In genomic region chr1:172609528-172609927, GRCh38 we compare ENCODE assay signal across 9 cellular contexts. TPM values are rescaled to one million over a fixed set of nuclear protein-coding genes. Genes with fewer than 3 reads are reported as not detected.
DNase-seq lines count a peak whose midpoint lies in the region; ATAC-seq and TF ChIP-seq lines count a peak whose summit lies in the region.
"Had no signal": no experiment of that assay in that cellular context is flagged by ENCODE, and none has a peak within 500 bp of the region (broad histone marks: within the 10 kb centered on the region; RNA-seq: fewer than 3 reads in every experiment).

No MANE protein-coding gene starts in this region.

- H3K36me3 ChIP-seq in heart right ventricle (peaks cover 0 to 54% (median 11%) of the 10 kb centered on the region in 9 donors), RWPE2 (ENCODE audit: low read depth) (peaks cover 43% of the 10 kb centered on the region)

- H3K27ac Mint-ChIP-seq in activated CD4-positive, alpha-beta T cell treated with anti-CD3 and anti-CD28 coated beads, Interleukin-2, amount 10 ng/mL, durations not matched to agents 7 days and 5 days: no peak overlapping the region

- no peaks in the 10 kb centered on the region for H3K9me3 Mint-ChIP-seq in activated CD4-positive, alpha-beta T cell treated with anti-CD3 and anti-CD28 coated beads, Interleukin-2, amount 10 ng/mL, durations not matched to agents 7 days and 5 days

- DNase-seq in heart right ventricle: no peak
- no peak for DNase-seq in Right ventricle myocardium inferior (ENCODE audit: missing footprints)
- no peak for DNase-seq in RWPE2 (ENCODE audit: low spot score)
- DNase-seq in fibroblast of the aortic adventitia (ENCODE audit: low read depth): peak; percentile 35
- DNase-seq in posterior vena cava (ENCODE audit: low spot score): no peak
- no peak for DNase-seq in Ammon's horn (ENCODE audit: low spot score)
- no peak for DNase-seq in retina
- DNase-seq in activated CD4-positive, alpha-beta T cell treated with anti-CD3 and anti-CD28 coated beads, Interleukin-2, amount 10 ng/mL, durations not matched to agents 7 days and 5 days: no peak

- peaks cover 33% of the 10 kb centered on the region for H3K36me3 Mint-ChIP-seq in activated CD4-positive, alpha-beta T cell treated with anti-CD3 and anti-CD28 coated beads, Interleukin-2, amount 10 ng/mL, durations not matched to agents 7 days and 5 days (ENCODE audit: low read depth)

- H3K4me1 ChIP-seq in heart right ventricle: peaks cover 0 to 6% (median 0%) of the 10 kb centered on the region in 9 donors
- H3K4me1 ChIP-seq in RWPE2 (ENCODE audit: insufficient read depth, poor library complexity, severe bottlenecking): no peaks in the 10 kb centered on the region
- H3K4me1 ChIP-seq: parathyroid adenoma had no signal

- H3K9me3 ChIP-seq in heart right ventricle (no peaks in the 10 kb centered on the region), RWPE2 (ENCODE audit: severe bottlenecking) (no peaks in the 10 kb centered on the region)

- H3K27me3 ChIP-seq in heart right ventricle (no peaks in the 10 kb centered on the region), RWPE2 (ENCODE audit: insufficient read depth, poor library complexity, severe bottlenecking) (no peaks in the 10 kb centered on the region)

- ATAC-seq in heart right ventricle (peak in 1 of 8 donors; percentile 72), Right ventricle myocardium inferior (no peak), RWPE2 (ENCODE audit: low read depth) (peak; percentile 73; the same call in 2 of the 3 replicates)

- H3K4me1 Mint-ChIP-seq in activated CD4-positive, alpha-beta T cell treated with anti-CD3 and anti-CD28 coated beads, Interleukin-2, amount 10 ng/mL, durations not matched to agents 7 days and 5 days: peaks cover 2% of the 10 kb centered on the region

- intact Hi-C loops in heart right ventricle (cut with DNase I): loop anchor here in 4 of 10 donors (2.0 kb wide), 2 partner anchors 109 to 111 kb away; no protein-coding TSS in a partner anchor
- intact Hi-C loops in Right ventricle myocardium inferior (cut with DNase I): loop anchor here (1.0 kb wide), 1 partner anchor 110 kb away; no protein-coding TSS in a partner anchor
- intact Hi-C loops in posterior vena cava (cut with DNase I): no loop called here

- H3K4me3 ChIP-seq in heart right ventricle (no peak overlapping the region), RWPE2 (ENCODE audit: severe bottlenecking) (no peak overlapping the region), fibroblast of the aortic adventitia (ENCODE audit: low read depth, low read length) (no peak overlapping the region)

- no peak overlapping the region for H3K4me3 Mint-ChIP-seq in activated CD4-positive, alpha-beta T cell treated with anti-CD3 and anti-CD28 coated beads, Interleukin-2, amount 10 ng/mL, durations not matched to agents 7 days and 5 days

- H3K27ac ChIP-seq in heart right ventricle (no peak overlapping the region), RWPE2 (ENCODE audit: poor library complexity, severe bottlenecking) (no peak overlapping the region)
- H3K27ac ChIP-seq: parathyroid adenoma had no signal

- TF ChIP-seq CTCF in heart right ventricle (IDR thresholded peaks at IDR 0.05): peak in 8 of 9 donors; percentile 13 to 54 (median 44)
- TF ChIP-seq CTCF in RWPE2 (IDR thresholded peaks at IDR 0.05; ENCODE audit: poor library complexity, severe bottlenecking): peak; percentile 70
- TF ChIP-seq CTCF in fibroblast of the aortic adventitia (IDR thresholded peaks at IDR 0.05; ENCODE audit: insufficient read depth, low read length): peak; percentile 30

- 94 to 99% methylated on average over 3 of the region's 3 CpGs for WGBS in heart right ventricle, 2 donors

- CTCF ChIA-PET in activated CD4-positive, alpha-beta T cell treated with anti-CD3 and anti-CD28 coated beads, Interleukin-2, amount 10 ng/mL, durations not matched to agents 7 days and 5 days (lab: Charles Lee): interaction anchor here (1.0 to 2.5 kb wide), 7 partner anchors 10 to 133 kb away, joined by 4 to 18 read pairs (median 4); no protein-coding TSS in a partner anchor

- no peaks in the 10 kb centered on the region for H3K27me3 Mint-ChIP-seq in activated CD4-positive, alpha-beta T cell treated with anti-CD3 and anti-CD28 coated beads, Interleukin-2, amount 10 ng/mL, durations not matched to agents 7 days and 5 days

- POLR2A ChIA-PET in activated CD4-positive, alpha-beta T cell treated with anti-CD3 and anti-CD28 coated beads, Interleukin-2, amount 10 ng/mL, durations not matched to agents 7 days and 5 days (lab: Charles Lee): no interaction called here

RNA-seq across cellular contexts. Expression of gene FASLG, which starts 49.4 kb away (rescaled TPM):
- 1 to 10 TPM in 1 of 10 donors, under 1 TPM in 2, not detected in 7; 0.11 to 1.7 (median 0.28) TPM for total RNA-seq in heart right ventricle
- polyA plus RNA-seq in heart right ventricle: under 1 TPM in 1 of 2 donors, not detected in 1; 0.03 TPM
- 0.16 TPM for total RNA-seq in Right ventricle myocardium inferior
- not detected in 2 replicates for total RNA-seq in fibroblast of the aortic adventitia (ENCODE audit: low replicate concordance)
- total RNA-seq in posterior vena cava: under 1 TPM in 1 of 2 donors, not detected in 1; 0.28 TPM
- total RNA-seq in activated CD4-positive, alpha-beta T cell treated with anti-CD3 and anti-CD28 coated beads, Interleukin-2, amount 10 ng/mL, durations not matched to agents 7 days and 5 days: 1 to 10 TPM; 1.4 to 1.6 TPM
